ENCODE assay signal across 10 cellular contexts in the genomic region with DNA sequence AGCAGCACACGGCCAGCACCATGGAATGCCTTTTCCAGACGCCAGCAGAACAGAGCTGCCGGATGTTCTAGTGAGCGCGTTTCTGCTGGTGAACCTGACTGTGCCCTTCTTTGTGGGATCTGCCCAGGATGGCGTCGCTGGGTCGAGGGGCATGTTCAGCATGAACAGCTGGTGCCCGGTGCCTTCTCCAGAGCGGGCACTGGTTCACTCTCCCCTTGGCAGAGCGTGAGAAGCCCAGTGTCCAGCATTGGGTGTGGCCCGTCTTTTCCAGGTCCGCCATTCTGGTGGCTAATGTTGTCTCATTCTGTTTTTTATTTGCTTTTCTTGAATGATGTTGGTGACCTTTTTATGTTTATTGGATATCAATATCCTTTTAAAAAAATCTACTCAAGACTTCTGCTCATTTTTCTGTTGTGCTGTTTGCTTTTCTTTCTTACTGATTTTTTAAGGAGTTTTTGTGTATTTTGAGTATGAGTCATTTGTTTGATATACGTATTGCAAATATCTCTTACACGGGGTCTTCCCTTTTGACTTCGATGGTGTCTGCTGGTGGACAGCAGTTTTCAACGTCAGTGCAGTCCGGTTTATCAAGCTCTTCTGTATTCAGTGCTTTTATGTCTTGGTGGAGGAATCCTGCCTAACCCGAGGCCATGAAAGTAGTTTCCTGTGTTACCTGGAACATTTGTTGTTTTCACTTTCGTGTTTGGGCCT.
"Had no signal": no experiment of that assay in that cellular context is flagged by ENCODE, and none has a peak within 500 bp of the region (broad histone marks: within the 10 kb centered on the region; RNA-seq: fewer than 3 reads in every experiment).

No MANE protein-coding gene starts in this region.

- H3K27me3 ChIP-seq: heart left ventricle had no signal

- H3K4me1 ChIP-seq: psoas muscle had no signal

- DNase-seq: activated CD4-positive, alpha-beta T cell treated with anti-CD3 and anti-CD28 coated beads, Interleukin-2, amount 50 U/mL, for 48 hours; activated CD8-positive, alpha-beta memory T cell treated with anti-CD3 and anti-CD28 coated beads, Interleukin-2, amount 10 ng/mL, durations not matched to agents 7 days and 5 days; activated naive CD4-positive, alpha-beta T cell treated with anti-CD3 and anti-CD28 coated beads, Interleukin-2, amount 10 ng/mL, durations not matched to agents 7 days and 5 days; activated T-cell treated with anti-CD3 and anti-CD28 coated beads, Interleukin-2, amount 50 U/mL, for 24 hours; dermis blood vessel endothelial cell; effector memory CD8-positive, alpha-beta T cell; heart left ventricle; mesenchymal stem cell; psoas muscle had no signal

- H3K9me3 ChIP-seq: heart left ventricle, psoas muscle had no signal

- H3K4me3 ChIP-seq: heart left ventricle, psoas muscle had no signal

- H3K27ac ChIP-seq: epithelial cell of prostate, psoas muscle had no signal
